33 cellular contexts compared by ENCODE assay signal in genomic region chr19:16575861-16576689, GRCh38. TPM values are rescaled to one million over a fixed set of nuclear protein-coding genes. Genes with fewer than 3 reads are reported as not detected.
DNase-seq lines count a peak whose midpoint lies in the region; ATAC-seq, FAIRE-seq and TF ChIP-seq lines count a peak whose summit lies in the region.
"Had no signal": no experiment of that assay in that cellular context is flagged by ENCODE, and none has a peak within 500 bp of the region (broad histone marks: within the 10 kb centered on the region; RNA-seq: fewer than 3 reads in every experiment).

No MANE protein-coding gene starts in this region.

- H2BK12ac ChIP-seq in H1 (ENCODE audit: low read depth, low read length), result no peak overlapping the region
- no peak overlapping the region for H2BK12ac ChIP-seq in neuronal stem cell (ENCODE audit: low read length)

- peaks cover 28% of the 10 kb centered on the region for H3K9me1 ChIP-seq in IMR-90 (ENCODE audit: insufficient read depth, low read length)

- intact Hi-C loops in IMR-90 (cut with micrococcal nuclease), result no loop called here

- H3K36me3 Mint-ChIP-seq in CD4-positive, CD25-positive, alpha-beta regulatory T cell, result peaks cover 20% of the 10 kb centered on the region
- H3K36me3 Mint-ChIP-seq in activated CD8-positive, alpha-beta memory T cell treated with anti-CD3 and anti-CD28 coated beads, Interleukin-2, amount 10 ng/mL, durations not matched to agents 7 days and 5 days, result peaks cover 12% of the 10 kb centered on the region

- FAIRE-seq in H1 (lab: Jason Lieb, UNC), result no peak
- FAIRE-seq: astrocyte had no signal

- no peak overlapping the region for H2BK20ac ChIP-seq in IMR-90 (ENCODE audit: low read depth, low read length)
- no peak overlapping the region for H2BK20ac ChIP-seq in H1 (ENCODE audit: low read length)

- H3K14ac ChIP-seq in IMR-90 (replicated peaks; ENCODE audit: low read depth, low read length) (no peak overlapping the region), H1 (ENCODE audit: insufficient read length) (no peak overlapping the region), neuronal stem cell (ENCODE audit: low read length) (no peak overlapping the region)

- peaks cover 45% of the 10 kb centered on the region for H3K36me3 ChIP-seq in CD4-positive, CD25-positive, alpha-beta regulatory T cell (ENCODE audit: control insufficient read depth, insufficient read depth, low read length)
- H3K36me3 ChIP-seq in IMR-90 (ENCODE audit: control insufficient read depth, insufficient read depth, low read length) (peaks cover 29% of the 10 kb centered on the region), H1 (ENCODE audit: control insufficient read depth in 2 of 4, insufficient read depth in 4 of 4, low read length in 3 of 4) (peaks cover 0 to 18% (median 7%) of the 10 kb centered on the region in 4 experiments; a peak in 6 of 8 replicates), neuronal stem cell (replicated peaks in 1 of 2; ENCODE audit: control insufficient read depth in 2 of 2, insufficient read depth in 2 of 2, low read length in 2 of 2) (peaks cover 23 to 57% of the 10 kb centered on the region in 2 donors), Karpas-422 (ENCODE audit: insufficient read depth, low read length) (no peaks in the 10 kb centered on the region)

- H3K18ac ChIP-seq in IMR-90 (ENCODE audit: low read depth, low read length), result no peak overlapping the region
- H3K18ac ChIP-seq in H1 (ENCODE audit: extremely low read depth, low read length), result no peak overlapping the region
- no peak overlapping the region for H3K18ac ChIP-seq in neuronal stem cell (ENCODE audit: low read length)

- no peak for ATAC-seq in CD4-positive, CD25-positive, alpha-beta regulatory T cell (ENCODE audit: low read depth in 2 of 2)
- ATAC-seq in IMR-90 (ENCODE audit: low read depth), result no peak
- ATAC-seq in activated CD8-positive, alpha-beta memory T cell treated with anti-CD3 and anti-CD28 coated beads, Interleukin-2, amount 10 ng/mL, durations not matched to agents 7 days and 5 days, result no peak
- ATAC-seq: left cardiac atrium, PC-3, right cardiac atrium had no signal

- H2BK15ac ChIP-seq in IMR-90 (ENCODE audit: low read depth, low read length) (no peak overlapping the region), H1 (ENCODE audit: low read length) (no peak overlapping the region), neuronal stem cell (ENCODE audit: low read length) (no peak overlapping the region)

- no peak for DNase-seq in CD4-positive, CD25-positive, alpha-beta regulatory T cell
- DNase-seq in IMR-90 (no peak), H1 (ENCODE audit: low read depth in 1 of 2, low spot score in 2 of 2) (no peak), neuronal stem cell (ENCODE audit: low spot score) (no peak), HPDE6-E6E7 (ENCODE audit: extremely low spot score) (no peak), Karpas-422 (no peak)
- DNase-seq in activated CD8-positive, alpha-beta memory T cell treated with anti-CD3 and anti-CD28 coated beads, Interleukin-2, amount 10 ng/mL, durations not matched to agents 7 days and 5 days, result no peak
- DNase-seq: activated CD4-positive, alpha-beta memory T cell treated with anti-CD3 and anti-CD28 coated beads, Interleukin-2, amount 10 ng/mL, durations not matched to agents 7 days and 5 days; activated CD4-positive, CD25-positive, alpha-beta regulatory T cell treated with anti-CD3 and anti-CD28 coated beads, Interleukin-2, amount 50 U/mL, for 72 hours; caudate nucleus; COR-L47; DMS53; effector memory CD4-positive, alpha-beta T cell; hypothalamus; KG1; left cardiac atrium; mammary epithelial cell; MG63; NCI-H1105; NCI-H187; NCI-H524 treated with DMSO at 0.1 percent for 48 hours; PC-3; SK-N-SH; spleen; stimulated activated CD4-positive, alpha-beta T cell treated with anti-CD3 and anti-CD28 coated beads, Interleukin-2, amount 100 ng/mL, for 24 hours; stomach; thyroid gland had no signal

- H3K56ac ChIP-seq in IMR-90 (ENCODE audit: extremely low read depth, insufficient read depth, low read length) (no peak overlapping the region), H1 (replicated peaks; ENCODE audit: insufficient read length, low read depth, low read length) (no peak overlapping the region)

- H4K91ac ChIP-seq in IMR-90 (ENCODE audit: insufficient read depth, low read depth, low read length), result no peak overlapping the region
- H4K91ac ChIP-seq in H1 (replicated peaks; ENCODE audit: insufficient read length, low read length), result no peak overlapping the region
- H4K91ac ChIP-seq in neuronal stem cell (ENCODE audit: low read depth, low read length, poor library complexity), result no peak overlapping the region

- H2AFZ ChIP-seq in IMR-90 (replicated peaks; ENCODE audit: low read length, poor library complexity) (no peak overlapping the region), H1 (ENCODE audit: low read length) (no peak overlapping the region), neuronal stem cell (ENCODE audit: low read length) (no peak overlapping the region), Karpas-422 (ENCODE audit: low read length) (no peak overlapping the region)

- H3K9me3 ChIP-seq in CD4-positive, CD25-positive, alpha-beta regulatory T cell (ENCODE audit: control insufficient read depth in 2 of 2, low read length in 2 of 2), result no peaks in the 10 kb centered on the region
- H3K9me3 ChIP-seq in IMR-90 (ENCODE audit: control insufficient read depth, insufficient read depth, low read length), result no peaks in the 10 kb centered on the region
- H3K9me3 ChIP-seq in H1 (ENCODE audit: insufficient read depth in 2 of 2, low read depth in 1 of 2, low read length in 1 of 2), result no peaks in the 10 kb centered on the region
- no peaks in the 10 kb centered on the region for H3K9me3 ChIP-seq in neuronal stem cell (replicated peaks in 1 of 2; ENCODE audit: control insufficient read depth in 2 of 2, insufficient read depth in 1 of 2, low read depth in 1 of 2, low read length in 2 of 2)
- no peaks in the 10 kb centered on the region for H3K9me3 ChIP-seq in Karpas-422 (ENCODE audit: low read length)
- H3K9me3 ChIP-seq: BLaER1, MG63, SK-N-SH, spleen, stomach, thyroid gland, vagina had no signal

- H3K79me2 ChIP-seq in H1 (ENCODE audit: control insufficient read depth in 1 of 2, insufficient read depth in 2 of 2, low read length in 2 of 2), result peaks cover 0 to 59% of the 10 kb centered on the region in 2 experiments; a peak in 2 of 4 replicates
- peaks cover 81% of the 10 kb centered on the region for H3K79me2 ChIP-seq in Karpas-422 (ENCODE audit: low read length)

- H3K27me3 ChIP-seq in CD4-positive, CD25-positive, alpha-beta regulatory T cell (ENCODE audit: control insufficient read depth, insufficient read depth, low read length), result no peaks in the 10 kb centered on the region
- no peaks in the 10 kb centered on the region for H3K27me3 ChIP-seq in IMR-90 (ENCODE audit: control insufficient read depth, insufficient read depth, low read length)
- H3K27me3 ChIP-seq in H1 (replicated peaks in 1 of 4; ENCODE audit: control insufficient read depth in 3 of 4, extremely low read depth in 1 of 4, insufficient read depth in 3 of 4, low read length in 3 of 4), result no peaks in the 10 kb centered on the region
- H3K27me3 ChIP-seq in neuronal stem cell (ENCODE audit: control insufficient read depth in 3 of 3, insufficient read depth in 3 of 3, low read depth in 1 of 3, low read length in 3 of 3), result no peaks in the 10 kb centered on the region
- H3K27me3 ChIP-seq in Karpas-422 (ENCODE audit: low read length), result no peaks in the 10 kb centered on the region
- H3K27me3 ChIP-seq: BLaER1, MG63, spleen, stomach, thyroid gland, vagina had no signal

- no TSS peak for BruUV-seq in IMR-90 (replicated peaks; lab: Mats Ljungman, UMichigan)

- H4K8ac ChIP-seq in IMR-90 (ENCODE audit: low read depth in 2 of 2, low read length in 2 of 2) (no peak overlapping the region), H1 (ENCODE audit: extremely low read depth, insufficient read depth, low read length) (peak overlapping the region; percentile 14; the same call in 1 of the 2 replicates), neuronal stem cell (ENCODE audit: low read depth, low read length) (no peak overlapping the region)

- 92% methylated on average over 37 of the region's 48 CpGs; no CpG with 5 or more reads in 1 of the 2 experiments for WGBS in IMR-90 (ENCODE audit: extremely low coverage in 2 of 2, insufficient read length in 1 of 2), 2 experiments
- WGBS in H1 (ENCODE audit: extremely low coverage in 1 of 2, insufficient coverage in 1 of 2, insufficient read length in 1 of 2, insufficient replicate concordance in 2 of 2, low coverage in 1 of 2, low lambda C conversion rate in 2 of 2, missing lambda C conversion rate in 1 of 2), 2 experiments, result 95% methylated on average over 37 of the region's 48 CpGs; no CpG with 5 or more reads in 1 of the 2 experiments
- WGBS in neuronal stem cell (ENCODE audit: extremely low coverage in 2 of 2, insufficient read length in 2 of 2, insufficient replicate concordance in 1 of 2), 2 donors, result no CpG with 5 or more reads among the region's 48 CpGs

- peak overlapping the region; percentile 1 for H3K27ac ChIP-seq in CD4-positive, CD25-positive, alpha-beta regulatory T cell (ENCODE audit: insufficient read depth, low read length, poor library complexity, severe bottlenecking)
- H3K27ac ChIP-seq in IMR-90 (ENCODE audit: insufficient read depth, low read length) (no peak overlapping the region), H1 (ENCODE audit: low read depth, low read length) (no peak overlapping the region), neuronal stem cell (replicated peaks; ENCODE audit: low read length) (no peak overlapping the region), Karpas-422 (ENCODE audit: low read length) (no peak overlapping the region)
- H3K27ac ChIP-seq: BLaER1, coronary artery, epithelial cell of prostate, stomach, thyroid gland, vagina had no signal

- H3K23ac ChIP-seq in IMR-90 (ENCODE audit: low read depth, low read length) (no peak overlapping the region), H1 (ENCODE audit: insufficient read length) (no peak overlapping the region), neuronal stem cell (ENCODE audit: low read depth, low read length, poor library complexity) (no peak overlapping the region)

- CTCF ChIA-PET in IMR-90 (lab: Yijun Ruan, JAX) (no interaction called here), H1 (lab: Charles Lee; ENCODE audit: partially characterized antibody) (no interaction called here)
- CTCF ChIA-PET in activated CD8-positive, alpha-beta memory T cell treated with anti-CD3 and anti-CD28 coated beads, Interleukin-2, amount 10 ng/mL, durations not matched to agents 7 days and 5 days (lab: Charles Lee), result no interaction called here

- H3K4me2 ChIP-seq in IMR-90 (ENCODE audit: low read depth, low read length) (no peak overlapping the region), H1 (ENCODE audit: insufficient read depth in 1 of 2, low read depth in 2 of 2, low read length in 2 of 2) (no peak overlapping the region), neuronal stem cell (ENCODE audit: insufficient read depth, low read length, poor library complexity, severe bottlenecking) (no peak overlapping the region), Karpas-422 (ENCODE audit: low read depth, low read length, poor library complexity, severe bottlenecking) (no peak overlapping the region)
- H3K4me2 ChIP-seq: BLaER1, SK-N-SH had no signal

- POLR2A ChIA-PET in IMR-90 (lab: Charles Lee; ENCODE audit: unreplicated experiment) (no interaction called here), H1 (lab: Charles Lee; ENCODE audit: partially characterized antibody) (interaction anchor here (0.7 to 2.6 kb wide), 6 partner anchors 8 to 52 kb away, joined by 3 to 11 read pairs (median 4); partner anchors contain the start of gene MED26)

- H3K9me2 ChIP-seq in Karpas-422 (replicated peaks; ENCODE audit: insufficient read depth, low read length), result no peaks in the 10 kb centered on the region
- H3K9me2 ChIP-seq: SK-N-SH had no signal

- no peak overlapping the region for H2BK120ac ChIP-seq in IMR-90 (ENCODE audit: low read depth, low read length)
- H2BK120ac ChIP-seq in H1 (replicated peaks; ENCODE audit: low read depth, low read length), result no peak overlapping the region
- H2BK120ac ChIP-seq in neuronal stem cell (ENCODE audit: low read depth, low read length), result no peak overlapping the region

- H3K4me3 ChIP-seq in CD4-positive, CD25-positive, alpha-beta regulatory T cell (ENCODE audit: low read depth, low read length), result no peak overlapping the region
- no peak overlapping the region for H3K4me3 ChIP-seq in IMR-90 (ENCODE audit: insufficient read depth, low read depth, low read length)
- no peak overlapping the region for H3K4me3 ChIP-seq in H1 (ENCODE audit: extremely low read depth in 1 of 4, insufficient read depth in 2 of 4, low read depth in 3 of 4, low read length in 4 of 4)
- no peak overlapping the region for H3K4me3 ChIP-seq in neuronal stem cell (ENCODE audit: low read length in 2 of 2)
- H3K4me3 ChIP-seq in Karpas-422 (ENCODE audit: low read length), result no peak overlapping the region
- H3K4me3 ChIP-seq: BLaER1, coronary artery, MG63, spleen, stomach, thyroid gland, vagina had no signal

- no peaks in the 10 kb centered on the region for H3K27me3 Mint-ChIP-seq in CD4-positive, CD25-positive, alpha-beta regulatory T cell
- no peaks in the 10 kb centered on the region for H3K27me3 Mint-ChIP-seq in activated CD8-positive, alpha-beta memory T cell treated with anti-CD3 and anti-CD28 coated beads, Interleukin-2, amount 10 ng/mL, durations not matched to agents 7 days and 5 days
- H3K27me3 Mint-ChIP-seq: activated CD4-positive, alpha-beta memory T cell treated with anti-CD3 and anti-CD28 coated beads, Interleukin-2, amount 10 ng/mL, durations not matched to agents 7 days and 5 days had no signal

- TF ChIP-seq CTCF in IMR-90 (conservative IDR thresholded peaks at IDR 0.05; ENCODE audit: low read depth, low read length) (no peak), H1 (IDR thresholded peaks at IDR 0.05; ENCODE audit: control extremely low read depth in 1 of 3, insufficient read depth in 1 of 3, low read depth in 1 of 3, low read length in 3 of 3) (no peak)

- dilution Hi-C loops in IMR-90 (cut with HindIII; ENCODE audit: low sequenced_read_pairs, unreplicated experiment), result no loop called here

- H3K4me1 ChIP-seq in CD4-positive, CD25-positive, alpha-beta regulatory T cell (ENCODE audit: control insufficient read depth, insufficient read depth, low read length, poor library complexity, severe bottlenecking), result peaks cover 37% of the 10 kb centered on the region
- H3K4me1 ChIP-seq in IMR-90 (ENCODE audit: control insufficient read depth, insufficient read depth, low read length) (peaks cover 9% of the 10 kb centered on the region), H1 (replicated peaks in 1 of 4; ENCODE audit: control insufficient read depth in 3 of 4, insufficient read depth in 4 of 4, low read length in 3 of 4) (peaks cover 0 to 6% (median 3%) of the 10 kb centered on the region in 4 experiments; a peak in 5 of 7 replicates), neuronal stem cell (ENCODE audit: control insufficient read depth in 2 of 2, insufficient read depth in 1 of 2, low read depth in 1 of 2, low read length in 2 of 2) (peaks cover 5 to 9% of the 10 kb centered on the region in 2 donors), Karpas-422 (ENCODE audit: low read length) (peaks cover 27% of the 10 kb centered on the region)

- TF ChIP-seq POLR2A in IMR-90 (IDR thresholded peaks at IDR 0.05; ENCODE audit: low read depth, low read length) (no peak), H1 (IDR thresholded peaks at IDR 0.05; ENCODE audit: control extremely low read depth in 1 of 2, low read depth in 2 of 2, low read length in 2 of 2) (no peak)

- no peak for TF ChIP-seq EP300 in H1 (IDR thresholded peaks at IDR 0.05; ENCODE audit: borderline replicate concordance in 1 of 2, low read depth in 2 of 2, low read length in 2 of 2)

- H3K79me1 ChIP-seq in IMR-90 (ENCODE audit: low read depth in 1 of 2, low read length in 2 of 2) (peaks cover 42 to 84% of the 10 kb centered on the region in 2 experiments), H1 (ENCODE audit: low read depth, low read length) (peaks cover 32% of the 10 kb centered on the region), neuronal stem cell (ENCODE audit: low read depth, low read length) (peaks cover 15% of the 10 kb centered on the region)

- H3K4me1 Mint-ChIP-seq in CD4-positive, CD25-positive, alpha-beta regulatory T cell, result peaks cover 0 to 65% (median 38%) of the 10 kb centered on the region in 4 donors
- peaks cover 52% of the 10 kb centered on the region for H3K4me1 Mint-ChIP-seq in activated CD8-positive, alpha-beta memory T cell treated with anti-CD3 and anti-CD28 coated beads, Interleukin-2, amount 10 ng/mL, durations not matched to agents 7 days and 5 days

- no peak overlapping the region for H2BK5ac ChIP-seq in IMR-90 (ENCODE audit: low read depth, low read length, poor library complexity, severe bottlenecking)
- no peak overlapping the region for H2BK5ac ChIP-seq in H1 (ENCODE audit: low read depth, low read length)
- no peak overlapping the region for H2BK5ac ChIP-seq in neuronal stem cell (ENCODE audit: low read length)

- H3K9ac ChIP-seq in IMR-90 (ENCODE audit: low read depth, low read length), result no peak overlapping the region
- H3K9ac ChIP-seq in H1 (replicated peaks in 1 of 4; ENCODE audit: extremely low read depth in 1 of 4, low read depth in 3 of 4, low read length in 3 of 4), result no peak overlapping the region; a peak in 1 of 7 replicates
- H3K9ac ChIP-seq in neuronal stem cell (ENCODE audit: low read depth, low read length, poor library complexity), result peak overlapping the region; percentile 73
- no peak overlapping the region for H3K9ac ChIP-seq in Karpas-422 (ENCODE audit: low read length)
- H3K9ac ChIP-seq: BLaER1, SK-N-SH had no signal

- H3K23me2 ChIP-seq in H1 (ENCODE audit: low read depth, low read length), result peaks cover 9% of the 10 kb centered on the region; the same call in 1 of the 2 replicates

- peak overlapping the region in 1 of 4 donors; percentile 24 for H3K4me3 Mint-ChIP-seq in CD4-positive, CD25-positive, alpha-beta regulatory T cell
- no peak overlapping the region for H3K4me3 Mint-ChIP-seq in activated CD8-positive, alpha-beta memory T cell treated with anti-CD3 and anti-CD28 coated beads, Interleukin-2, amount 10 ng/mL, durations not matched to agents 7 days and 5 days
- H3K4me3 Mint-ChIP-seq: activated CD4-positive, alpha-beta memory T cell treated with anti-CD3 and anti-CD28 coated beads, Interleukin-2, amount 10 ng/mL, durations not matched to agents 7 days and 5 days had no signal

- H4K5ac ChIP-seq in IMR-90 (ENCODE audit: low read depth, low read length) (no peak overlapping the region), H1 (ENCODE audit: insufficient read length, low read depth, low read length) (no peak overlapping the region)

- H2AK5ac ChIP-seq in IMR-90 (ENCODE audit: low read depth, low read length) (no peak overlapping the region), H1 (ENCODE audit: low read depth, low read length) (no peak overlapping the region), neuronal stem cell (ENCODE audit: low read depth, low read length) (no peak overlapping the region)

- peaks cover 0 to 2% (median 0%) of the 10 kb centered on the region in 7 donors for H3K9me3 Mint-ChIP-seq in CD4-positive, CD25-positive, alpha-beta regulatory T cell
- H3K9me3 Mint-ChIP-seq in activated CD8-positive, alpha-beta memory T cell treated with anti-CD3 and anti-CD28 coated beads, Interleukin-2, amount 10 ng/mL, durations not matched to agents 7 days and 5 days (ENCODE audit: low read depth), result no peaks in the 10 kb centered on the region
- H3K9me3 Mint-ChIP-seq: activated CD4-positive, alpha-beta memory T cell treated with anti-CD3 and anti-CD28 coated beads, Interleukin-2, amount 10 ng/mL, durations not matched to agents 7 days and 5 days had no signal

- in situ Hi-C loops in IMR-90 (cut with MboI; ENCODE audit: low sequenced_read_pairs), result no loop called here

- no peak overlapping the region for H3K4ac ChIP-seq in IMR-90 (ENCODE audit: low read depth, low read length)
- no peak overlapping the region for H3K4ac ChIP-seq in H1 (replicated peaks; ENCODE audit: insufficient read length, low read depth, low read length)
- no peak overlapping the region for H3K4ac ChIP-seq in neuronal stem cell (ENCODE audit: low read length)

- peak overlapping the region; percentile 12 for H2AK9ac ChIP-seq in IMR-90 (replicated peaks; ENCODE audit: low read depth, low read length, poor library complexity)

- H3K27ac Mint-ChIP-seq in CD4-positive, CD25-positive, alpha-beta regulatory T cell, result no peak overlapping the region
- H3K27ac Mint-ChIP-seq in activated CD8-positive, alpha-beta memory T cell treated with anti-CD3 and anti-CD28 coated beads, Interleukin-2, amount 10 ng/mL, durations not matched to agents 7 days and 5 days, result no peak overlapping the region
- H3K27ac Mint-ChIP-seq: activated CD4-positive, alpha-beta memory T cell treated with anti-CD3 and anti-CD28 coated beads, Interleukin-2, amount 10 ng/mL, durations not matched to agents 7 days and 5 days had no signal

- H4K20me1 ChIP-seq in IMR-90 (ENCODE audit: insufficient read depth, low read length) (peaks cover 67% of the 10 kb centered on the region), H1 (replicated peaks in 1 of 2; ENCODE audit: control insufficient read depth in 1 of 2, insufficient read depth in 2 of 2, low read length in 2 of 2) (peaks cover 15 to 25% of the 10 kb centered on the region in 2 experiments), Karpas-422 (ENCODE audit: insufficient read depth, low read depth, low read length) (peaks cover 27% of the 10 kb centered on the region)

- TF ChIP-seq RAD21 in IMR-90 (IDR thresholded peaks at IDR 0.05; ENCODE audit: low read length) (no peak), H1 (IDR thresholded peaks at IDR 0.05 in 1 of 2, conservative IDR thresholded peaks at IDR 0.05 in 1 of 2; ENCODE audit: low read depth in 2 of 2, low read length in 2 of 2) (no peak)

RNA-seq across cellular contexts. Expression of gene SLC35E1, which starts 3.9 kb away (rescaled TPM):
- 93.1 TPM for total RNA-seq in CD4-positive, CD25-positive, alpha-beta regulatory T cell
- 10 to 100 TPM; 19.0 to 28.5 (median 24.6) TPM for polyA plus RNA-seq in CD4-positive, CD25-positive, alpha-beta regulatory T cell
- 22.6 and 25.8 TPM in 2 replicates for total RNA-seq in IMR-90 (2012; rRNA removed)
- polyA plus RNA-seq in IMR-90 (2012; rRNA removed) (38.0 and 46.7 TPM in 2 replicates), H1 (2011; rRNA removed) (31.2 and 31.9 TPM in 2 replicates)
- 18.1 and 27.8 TPM in 2 replicates for polyA plus RNA-seq in IMR-90 (2012; cell fraction: cytosol; rRNA removed)
- polyA plus RNA-seq in IMR-90 (2012; cell fraction: nucleus; rRNA removed; ENCODE audit: low replicate concordance), result 33.2 and 71.8 TPM in 2 replicates
- total RNA-seq in H1 (2021; fragmentation: NEBNext Ultra II Directional; extraction: Animal tissue kit (Norgen Biotek cat#: 25700)), result 26.0 and 28.5 TPM in 2 replicates
- 19.0 TPM for polyA plus RNA-seq in H1 (2011; cell fraction: cytosol; rRNA removed)
- polyA plus RNA-seq in H1 (2011; cell fraction: nucleus; rRNA removed), result 47.0 TPM
- polyA plus RNA-seq in H1 (2012, experiment 1 of 2), result 17.7 to 21.3 TPM (median 20.5 TPM) in 4 replicates
- 15.8 TPM for polyA plus RNA-seq in H1 (2012, experiment 2 of 2)
- polyA plus RNA-seq in H1 (2013, experiment 1 of 2), result 36.8 TPM
- polyA plus RNA-seq in H1 (2013, experiment 2 of 2), result 43.2 TPM
- 52.9 and 53.8 TPM in 2 replicates for polyA minus RNA-seq in H1 (2011; rRNA and poly(A)+ RNA removed)
- polyA minus RNA-seq in H1 (2011; cell fraction: cytosol; rRNA and poly(A)+ RNA removed), result 20.4 TPM
- 24.4 TPM for polyA minus RNA-seq in H1 (2011; cell fraction: nucleus; rRNA and poly(A)+ RNA removed)
- polyA plus RNA-seq in neuronal stem cell (2013, experiment 1 of 2), result 23.9 TPM
- 24.3 TPM for polyA plus RNA-seq in neuronal stem cell (2013, experiment 2 of 2)
- 33.5 and 39.4 TPM in 2 replicates for total RNA-seq in Karpas-422 (2014; rRNA removed; shearing (Covaris generic); ENCODE audit: low replicate concordance)
- 10 to 100 TPM; 46.2 to 46.3 TPM for total RNA-seq in activated CD8-positive, alpha-beta memory T cell treated with anti-CD3 and anti-CD28 coated beads, Interleukin-2, amount 10 ng/mL, durations not matched to agents 7 days and 5 days

RNA-seq across cellular contexts. Expression of gene CHERP, which starts 33.8 kb away (rescaled TPM):
- total RNA-seq in CD4-positive, CD25-positive, alpha-beta regulatory T cell, result 57.2 TPM
- polyA plus RNA-seq in CD4-positive, CD25-positive, alpha-beta regulatory T cell, result 10 to 100 TPM in 1 of 4 donors, 1 to 10 TPM in 3; 4.8 to 13.7 (median 8.4) TPM
- 0.54 and 1.1 TPM in 2 replicates for total RNA-seq in IMR-90 (2012; rRNA removed)
- polyA plus RNA-seq in IMR-90 (2012; rRNA removed) (13.5 and 15.6 TPM in 2 replicates), H1 (2011; rRNA removed) (13.9 and 23.9 TPM in 2 replicates)
- polyA plus RNA-seq in IMR-90 (2012; cell fraction: cytosol; rRNA removed), result 9.4 and 12.9 TPM in 2 replicates
- polyA plus RNA-seq in IMR-90 (2012; cell fraction: nucleus; rRNA removed; ENCODE audit: low replicate concordance), result 37.1 and 59.7 TPM in 2 replicates
- total RNA-seq in H1 (2021; fragmentation: NEBNext Ultra II Directional; extraction: Animal tissue kit (Norgen Biotek cat#: 25700)), result 72.5 and 73.7 TPM in 2 replicates
- polyA plus RNA-seq in H1 (2011; cell fraction: cytosol; rRNA removed), result 9.3 TPM
- 52.5 TPM for polyA plus RNA-seq in H1 (2011; cell fraction: nucleus; rRNA removed)
- polyA plus RNA-seq in H1 (2012, experiment 1 of 2), result 38.9 to 59.6 TPM (median 54.5 TPM) in 4 replicates
- polyA plus RNA-seq in H1 (2012, experiment 2 of 2), result 37.2 TPM
- 47.6 TPM for polyA plus RNA-seq in H1 (2013, experiment 1 of 2)
- polyA plus RNA-seq in H1 (2013, experiment 2 of 2), result 44.8 TPM
- polyA minus RNA-seq in H1 (2011; rRNA and poly(A)+ RNA removed), result 6.0 and 8.6 TPM in 2 replicates
- 25.3 TPM for polyA minus RNA-seq in H1 (2011; cell fraction: cytosol; rRNA and poly(A)+ RNA removed)
- 26.4 TPM for polyA minus RNA-seq in H1 (2011; cell fraction: nucleus; rRNA and poly(A)+ RNA removed)
- polyA plus RNA-seq in neuronal stem cell (2013, experiment 1 of 2), result 40.7 TPM
- 40.6 TPM for polyA plus RNA-seq in neuronal stem cell (2013, experiment 2 of 2)
- total RNA-seq in Karpas-422 (2014; rRNA removed; shearing (Covaris generic); ENCODE audit: low replicate concordance), result 5.9 and 14.9 TPM in 2 replicates
- 10 to 100 TPM; 66.5 to 74.5 TPM for total RNA-seq in activated CD8-positive, alpha-beta memory T cell treated with anti-CD3 and anti-CD28 coated beads, Interleukin-2, amount 10 ng/mL, durations not matched to agents 7 days and 5 days

RNA-seq across cellular contexts. Expression of gene MED26, which starts 51.9 kb away (rescaled TPM):
- total RNA-seq in CD4-positive, CD25-positive, alpha-beta regulatory T cell, result 62.5 TPM
- 1 to 10 TPM; 2.9 to 4.6 (median 3.9) TPM for polyA plus RNA-seq in CD4-positive, CD25-positive, alpha-beta regulatory T cell
- total RNA-seq in IMR-90 (2012; rRNA removed), result 2.0 and 2.8 TPM in 2 replicates
- 4.0 and 4.9 TPM in 2 replicates for polyA plus RNA-seq in IMR-90 (2012; rRNA removed)
- polyA plus RNA-seq in IMR-90 (2012; cell fraction: cytosol; rRNA removed), result 2.8 and 5.3 TPM in 2 replicates
- polyA plus RNA-seq in IMR-90 (2012; cell fraction: nucleus; rRNA removed; ENCODE audit: low replicate concordance), result 7.1 and 11.7 TPM in 2 replicates
- 10.7 and 12.3 TPM in 2 replicates for total RNA-seq in H1 (2021; fragmentation: NEBNext Ultra II Directional; extraction: Animal tissue kit (Norgen Biotek cat#: 25700))
- 5.3 and 6.2 TPM in 2 replicates for polyA plus RNA-seq in H1 (2011; rRNA removed)
- 5.3 TPM for polyA plus RNA-seq in H1 (2011; cell fraction: cytosol; rRNA removed)
- polyA plus RNA-seq in H1 (2011; cell fraction: nucleus; rRNA removed), result 7.5 TPM
- 5.9 to 7.5 TPM (median 7.2 TPM) in 4 replicates for polyA plus RNA-seq in H1 (2012, experiment 1 of 2)
- polyA plus RNA-seq in H1 (2012, experiment 2 of 2), result 6.3 TPM
- polyA plus RNA-seq in H1 (2013, experiment 1 of 2), result 7.3 TPM
- 6.5 TPM for polyA plus RNA-seq in H1 (2013, experiment 2 of 2)
- 6.0 and 8.6 TPM in 2 replicates for polyA minus RNA-seq in H1 (2011; rRNA and poly(A)+ RNA removed)
- polyA minus RNA-seq in H1 (2011; cell fraction: cytosol; rRNA and poly(A)+ RNA removed), result 11.6 TPM
- 15.5 TPM for polyA minus RNA-seq in H1 (2011; cell fraction: nucleus; rRNA and poly(A)+ RNA removed)
- polyA plus RNA-seq in neuronal stem cell (2013, experiment 1 of 2), result 4.4 TPM
- polyA plus RNA-seq in neuronal stem cell (2013, experiment 2 of 2), result 4.7 TPM
- total RNA-seq in Karpas-422 (2014; rRNA removed; shearing (Covaris generic); ENCODE audit: low replicate concordance), result 15.0 and 23.7 TPM in 2 replicates
- total RNA-seq in activated CD8-positive, alpha-beta memory T cell treated with anti-CD3 and anti-CD28 coated beads, Interleukin-2, amount 10 ng/mL, durations not matched to agents 7 days and 5 days, result 10 to 100 TPM; 16.0 to 21.3 TPM
